In the genomic region with DNA sequence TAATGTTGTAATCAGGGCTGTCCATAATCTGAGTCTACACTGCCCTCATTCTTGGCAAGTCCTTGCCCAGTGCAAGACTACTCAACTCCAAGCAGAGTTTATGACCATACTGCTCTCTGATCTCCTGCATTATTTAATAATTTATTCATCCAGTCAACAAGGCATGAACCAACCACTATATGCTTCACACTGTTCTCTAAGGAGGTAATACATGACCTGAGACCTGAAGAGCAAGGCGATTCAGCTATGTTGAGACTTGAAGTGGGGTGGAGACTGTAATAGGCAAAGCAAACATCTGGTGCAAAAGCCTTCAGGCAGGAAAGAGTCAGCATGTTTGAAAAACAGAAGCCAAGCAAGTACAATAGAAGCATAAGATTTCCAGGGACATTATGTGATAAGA, we compare ENCODE assay signal across 19 cellular contexts.
"Had no signal": no experiment of that assay in that cellular context is flagged by ENCODE, and none has a peak within 500 bp of the region (broad histone marks: within the 10 kb centered on the region; RNA-seq: fewer than 3 reads in every experiment).

No MANE protein-coding gene starts in this region.

- H3K27me3 ChIP-seq: cardiac muscle cell, gastrocnemius medialis, heart left ventricle, testis, vagina had no signal

- H3K9me3 ChIP-seq: gastrocnemius medialis, heart left ventricle, testis, vagina had no signal

- H3K27ac ChIP-seq: cardiac muscle cell, gastrocnemius medialis, heart left ventricle, testis, vagina had no signal

- H3K4me1 ChIP-seq: gastrocnemius medialis, heart left ventricle, testis, vagina had no signal

- H3K36me3 ChIP-seq: cardiac muscle cell, gastrocnemius medialis, heart left ventricle, vagina had no signal

- H3K4me3 ChIP-seq: cardiac muscle cell, gastrocnemius medialis, heart left ventricle, testis, vagina had no signal

- DNase-seq: activated CD4-positive, alpha-beta memory T cell treated with anti-CD3 and anti-CD28 coated beads for 36 hours; activated CD4-positive, alpha-beta T cell treated with anti-CD3 and anti-CD28 coated beads for 48 hours; activated effector memory CD4-positive, alpha-beta T cell treated with Interleukin-2 at 50 U/mL for 16 hours; activated naive CD4-positive, alpha-beta T cell treated with anti-CD3 and anti-CD28 coated beads, Interleukin-2, amount 10 ng/mL, durations not matched to agents 7 days and 5 days; activated T-cell treated with anti-CD3 and anti-CD28 coated beads, Interleukin-2, amount 50 U/mL, for 72 hours; amygdala; effector CD4-positive, alpha-beta T cell; gastrocnemius medialis; heart left ventricle; kidney; midbrain; natural killer cell; stimulated activated CD4-positive, alpha-beta T cell treated with anti-CD3 and anti-CD28 coated beads, Interleukin-4, amount 100 ng/mL, for 1 hour; stimulated activated naive CD4-positive, alpha-beta T cell; testis; trophoblast cell had no signal

- ATAC-seq: activated T-cell treated with anti-CD3 and anti-CD28 coated beads, Interleukin-2, amount 50 U/mL, for 72 hours; gastrocnemius medialis; heart left ventricle; left lobe of liver; natural killer cell had no signal
